Comparison of ENCODE assay signal across 15 cellular contexts in genomic region chr6:137878070-137878809, GRCh38. TPM values are rescaled to one million over a fixed set of nuclear protein-coding genes. Genes with fewer than 3 reads are reported as not detected.
DNase-seq lines count a peak whose midpoint lies in the region; FAIRE-seq and TF ChIP-seq lines count a peak whose summit lies in the region.
"Had no signal": no experiment of that assay in that cellular context is flagged by ENCODE, and none has a peak within 500 bp of the region (broad histone marks: within the 10 kb centered on the region; RNA-seq: fewer than 3 reads in every experiment).

No MANE protein-coding gene starts in this region.

- TF ChIP-seq CTCF in neutrophil (IDR thresholded peaks at IDR 0.05) (no peak), Peyer's patch (IDR thresholded peaks at IDR 0.05) (no peak)

- TF ChIP-seq POLR2A in GM12891 (IDR thresholded peaks at IDR 0.05; ENCODE audit: low read depth, low read length) (no peak), Peyer's patch (IDR thresholded peaks at IDR 0.05) (no peak)

- H3K9ac ChIP-seq in BLaER1 = peak overlapping the region; percentile 79

- DNase-seq in GM12891 (ENCODE audit: insufficient read length, low spot score) (no peak), amniotic epithelial cell (ENCODE audit: low read depth) (peak; percentile 64), Peyer's patch (no peak), NCI-H526 treated with DMSO at 0.1 percent for 48 hours (lab: John Stamatoyannopoulos, UW) (no peak), RKO (ENCODE audit: low spot score) (no peak), EL (no peak)
- DNase-seq: Caco-2, cortex of kidney, left lung, NCI-H524, nucleus accumbens, SHP77, WERI-Rb-1 had no signal

- H3K27me3 ChIP-seq in BLaER1 (no peaks in the 10 kb centered on the region), neutrophil (no peaks in the 10 kb centered on the region), Peyer's patch (no peaks in the 10 kb centered on the region)
- H3K27me3 ChIP-seq: left lung had no signal

- H3K4me1 ChIP-seq in BLaER1 (peaks cover 100% of the 10 kb centered on the region), neutrophil (ENCODE audit: control insufficient read depth in 1 of 2, insufficient read depth in 1 of 2, low read depth in 1 of 2, low read length in 1 of 2) (peaks cover 59 to 62% of the 10 kb centered on the region in 2 experiments), Peyer's patch (peaks cover 0 to 17% (median 8%) of the 10 kb centered on the region in 4 donors)

- peak overlapping the region; percentile 88 for H3K27ac ChIP-seq in BLaER1
- peak overlapping the region; percentile 74 for H3K27ac ChIP-seq in neutrophil
- peak overlapping the region in 1 of 4 donors; percentile 26 for H3K27ac ChIP-seq in Peyer's patch
- H3K27ac ChIP-seq: WERI-Rb-1 had no signal

- peak overlapping the region; percentile 89 for H3K4me2 ChIP-seq in BLaER1

- H3K36me3 ChIP-seq in BLaER1 (peaks cover 96% of the 10 kb centered on the region), neutrophil (peaks cover 82% of the 10 kb centered on the region), Peyer's patch (peaks cover 0 to 86% (median 4%) of the 10 kb centered on the region in 3 donors)

- H3K9me3 ChIP-seq in BLaER1 (no peaks in the 10 kb centered on the region), neutrophil (no peaks in the 10 kb centered on the region), Peyer's patch (no peaks in the 10 kb centered on the region)
- H3K9me3 ChIP-seq: Caco-2, left lung had no signal

- peaks cover 90% of the 10 kb centered on the region for H4K20me1 ChIP-seq in BLaER1

- FAIRE-seq in GM12891 (lab: Jason Lieb, UNC) = no peak

- H3K4me3 ChIP-seq in BLaER1 (peak overlapping the region; percentile 63), neutrophil (ENCODE audit: low read depth in 1 of 2, low read length in 1 of 2) (no peak overlapping the region), Peyer's patch (no peak overlapping the region)
- H3K4me3 ChIP-seq: left lung had no signal

TF ChIP-seq in GM12891, 5 proteins besides CTCF, POLR2A, EP300 and RAD21:
- TF ChIP-seq SPI1 (IDR thresholded peaks at IDR 0.05; ENCODE audit: low read depth, low read length) (peak; percentile 45; the same call in 1 of the 2 replicates), POLR2AphosphoS5 (IDR thresholded peaks at IDR 0.05; ENCODE audit: low read depth, low read length) (no peak), PAX5 (IDR thresholded peaks at IDR 0.05; ENCODE audit: insufficient read depth, low read length, severe bottlenecking) (no peak)
TF ChIP-seq in GM12891: peak in this region for 1.

RNA-seq across cellular contexts. Expression of gene TNFAIP3, which starts 11.2 kb away (rescaled TPM):
- polyA plus RNA-seq in GM12891 (2012; ENCODE audit: low read depth, missing spikeins) = 120 TPM
- total RNA-seq in Peyer's patch = 10 to 100 TPM; 19.3 to 66.8 (median 30.6) TPM
